Comparison of ENCODE assay signal across 8 cellular contexts in the genomic region with DNA sequence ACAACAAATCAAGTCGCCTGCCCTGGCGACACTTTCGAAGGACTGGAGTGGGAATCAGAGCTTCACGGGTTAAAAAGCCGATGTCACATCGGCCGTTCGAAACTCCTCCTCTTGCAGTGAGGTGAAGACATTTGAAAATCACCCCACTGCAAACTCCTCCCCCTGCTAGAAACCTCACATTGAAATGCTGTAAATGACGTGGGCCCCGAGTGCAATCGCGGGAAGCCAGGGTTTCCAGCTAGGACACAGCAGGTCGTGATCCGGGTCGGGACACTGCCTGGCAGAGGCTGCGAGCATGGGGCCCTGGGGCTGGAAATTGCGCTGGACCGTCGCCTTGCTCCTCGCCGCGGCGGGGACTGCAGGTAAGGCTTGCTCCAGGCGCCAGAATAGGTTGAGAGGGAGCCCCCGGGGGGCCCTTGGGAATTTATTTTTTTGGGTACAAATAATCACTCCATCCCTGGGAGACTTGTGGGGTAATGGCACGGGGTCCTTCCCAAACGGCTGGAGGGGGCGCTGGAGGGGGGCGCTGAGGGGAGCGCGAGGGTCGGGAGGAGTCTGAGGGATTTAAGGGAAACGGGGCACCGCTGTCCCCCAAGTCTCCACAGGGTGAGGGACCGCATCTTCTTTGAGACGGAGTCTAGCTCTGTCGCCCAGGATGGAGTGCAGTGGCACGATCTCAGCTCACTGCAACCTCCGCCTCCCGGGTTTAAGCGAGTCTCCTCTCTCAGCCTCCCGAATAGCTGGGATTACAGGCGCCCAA. TPM values are rescaled to one million over a fixed set of nuclear protein-coding genes. Genes with fewer than 3 reads are reported as not detected.
DNase-seq lines count a peak whose midpoint lies in the region; ATAC-seq, FAIRE-seq and TF ChIP-seq lines count a peak whose summit lies in the region.

LDLR (plus strand) TSS at position 210 of the 760 bp plus-strand sequence; CDS start at position 296, 86 bp downstream.

- H3K27ac Mint-ChIP-seq in T-cell, result peak within 1 kb of the TSS; percentile 95 to 97

- no peaks in the 10 kb centered on the region for H3K9me3 ChIP-seq in osteoblast (ENCODE audit: low read depth, low read length)
- H3K9me3 ChIP-seq in thoracic aorta, result no peaks in the 10 kb centered on the region

- H3K4me1 ChIP-seq in osteoblast (ENCODE audit: insufficient read depth, low read length), result peaks cover 49% of the 10 kb centered on the region
- peaks cover 16 to 61% of the 10 kb centered on the region in 2 donors for H3K4me1 ChIP-seq in thoracic aorta (ENCODE audit: control insufficient read depth in 1 of 2, low read depth in 2 of 2)

- H3K4me1 Mint-ChIP-seq in T-cell, result peaks cover 46 to 49% (median 47%) of the 10 kb centered on the region in 3 donors

- peak within 1 kb of the TSS; percentile 71 for H2AFZ ChIP-seq in osteoblast (ENCODE audit: low read length)

- peak within 1 kb of the TSS; percentile 89 to 91 (median 89) for H3K4me3 Mint-ChIP-seq in T-cell

- H3K9me3 Mint-ChIP-seq in T-cell, result no peaks in the 10 kb centered on the region

- H3K27ac ChIP-seq in osteoblast (ENCODE audit: low read depth, low read length) (peak within 1 kb of the TSS; percentile 92), thoracic aorta (peak within 1 kb of the TSS; percentile 89 to 98)

- CTCF ChIA-PET in T-cell (lab: Charles Lee), result interaction anchor here in 1 of 2 donors (0.5 to 1.2 kb wide), 2 partner anchors 36 to 295 kb away, joined by 3 to 8 read pairs; no protein-coding TSS in a partner anchor

- DNase-seq in GM18507 (ENCODE audit: extremely low spot score, insufficient read length, low read depth) (peak; percentile 52), NCI-H1417 treated with DMSO at 0.1 percent for 48 hours (lab: John Stamatoyannopoulos, UW) (peak; percentile 23), T-cell (peak; percentile 31 to 88 (median 76)), Right ventricle myocardium inferior (ENCODE audit: missing footprints) (peak; percentile 90), osteoblast (ENCODE audit: insufficient read length, low spot score, missing footprints) (peak; percentile 88), thoracic aorta (ENCODE audit: low spot score) (peak; percentile 71)
- DNase-seq in activated naive CD8-positive, alpha-beta T cell treated with anti-CD3 and anti-CD28 coated beads, Interleukin-2, amount 50 U/mL, for 16 hours (ENCODE audit: low read depth, low spot score), result peak; percentile 52

- H4K20me1 ChIP-seq in osteoblast (ENCODE audit: insufficient read depth, low read length), result peaks cover 8% of the 10 kb centered on the region

- TF ChIP-seq CTCF in osteoblast (IDR thresholded peaks at IDR 0.05; ENCODE audit: extremely low read depth, low read depth, low read length) (no peak), thoracic aorta (IDR thresholded peaks at IDR 0.05) (no peak)

- H3K4me3 ChIP-seq in osteoblast (ENCODE audit: insufficient read depth, low read length) (peak within 1 kb of the TSS; percentile 88), thoracic aorta (peak within 1 kb of the TSS; percentile 78)

- H3K36me3 ChIP-seq in osteoblast (ENCODE audit: insufficient read depth, low read length) (peaks cover 15% of the 10 kb centered on the region), thoracic aorta (no peaks in the 10 kb centered on the region)

- ATAC-seq in T-cell (replicated peaks in 1 of 4) (peak; percentile 12 to 46 (median 32)), Right ventricle myocardium inferior (peak; percentile 57), thoracic aorta (ENCODE audit: insufficient number of reproducible peaks, low FRiP score, low read depth) (peak; percentile 0), GM18868 (IDR thresholded peaks at IDR 0.05; ENCODE audit: unreplicated experiment) (no peak)

- peak; percentile 86 for FAIRE-seq in GM18507 (lab: Jason Lieb, UNC)

- H3K27me3 ChIP-seq in osteoblast (ENCODE audit: insufficient read depth, low read length) (no peaks in the 10 kb centered on the region), thoracic aorta (replicated peaks; ENCODE audit: insufficient read depth) (no peaks in the 10 kb centered on the region)

- POLR2A ChIA-PET in T-cell (lab: Charles Lee), result no interaction called here

- no peaks in the 10 kb centered on the region for H3K36me3 Mint-ChIP-seq in T-cell

- peaks cover 37% of the 10 kb centered on the region for H3K79me2 ChIP-seq in osteoblast (ENCODE audit: insufficient read depth, low read length)

- H3K4me2 ChIP-seq in osteoblast (ENCODE audit: insufficient read depth, low read length), result peak within 1 kb of the TSS; percentile 98

- no peaks in the 10 kb centered on the region for H3K27me3 Mint-ChIP-seq in T-cell

- intact Hi-C loops in Right ventricle myocardium inferior (cut with DNase I), result loop anchor here (5.0 kb wide), 2 partner anchors 43 to 52 kb away; no protein-coding TSS in a partner anchor

RNA-seq across cellular contexts. Expression of gene LDLR, which starts in this region (rescaled TPM):
- total RNA-seq in T-cell (10 to 100 TPM; 33.8 to 50.4 (median 42.0) TPM), Right ventricle myocardium inferior (12.8 TPM), osteoblast (313 and 326 TPM in 2 replicates), thoracic aorta (100 to 1,000 TPM in 1 of 2 donors, 10 to 100 TPM in 1; 39.8 to 108 TPM)

Comparison
In these comparisons a context has a peak if more than half of its experiments do, and no peak if none do; other contexts are left out.
1. DNase-seq: peak in every context shown above with its lines; median percentile 90 in Right ventricle myocardium inferior; 88 in osteoblast; 76 in T-cell; 71 in thoracic aorta; 52 in GM18507; 52 in activated naive CD8-positive, alpha-beta T cell treated with anti-CD3 and anti-CD28 coated beads, Interleukin-2, amount 50 U/mL, for 16 hours; 23 in NCI-H1417 treated with DMSO at 0.1 percent for 48 hours.